ENCODE assay signal across 25 cellular contexts in the genomic region with DNA sequence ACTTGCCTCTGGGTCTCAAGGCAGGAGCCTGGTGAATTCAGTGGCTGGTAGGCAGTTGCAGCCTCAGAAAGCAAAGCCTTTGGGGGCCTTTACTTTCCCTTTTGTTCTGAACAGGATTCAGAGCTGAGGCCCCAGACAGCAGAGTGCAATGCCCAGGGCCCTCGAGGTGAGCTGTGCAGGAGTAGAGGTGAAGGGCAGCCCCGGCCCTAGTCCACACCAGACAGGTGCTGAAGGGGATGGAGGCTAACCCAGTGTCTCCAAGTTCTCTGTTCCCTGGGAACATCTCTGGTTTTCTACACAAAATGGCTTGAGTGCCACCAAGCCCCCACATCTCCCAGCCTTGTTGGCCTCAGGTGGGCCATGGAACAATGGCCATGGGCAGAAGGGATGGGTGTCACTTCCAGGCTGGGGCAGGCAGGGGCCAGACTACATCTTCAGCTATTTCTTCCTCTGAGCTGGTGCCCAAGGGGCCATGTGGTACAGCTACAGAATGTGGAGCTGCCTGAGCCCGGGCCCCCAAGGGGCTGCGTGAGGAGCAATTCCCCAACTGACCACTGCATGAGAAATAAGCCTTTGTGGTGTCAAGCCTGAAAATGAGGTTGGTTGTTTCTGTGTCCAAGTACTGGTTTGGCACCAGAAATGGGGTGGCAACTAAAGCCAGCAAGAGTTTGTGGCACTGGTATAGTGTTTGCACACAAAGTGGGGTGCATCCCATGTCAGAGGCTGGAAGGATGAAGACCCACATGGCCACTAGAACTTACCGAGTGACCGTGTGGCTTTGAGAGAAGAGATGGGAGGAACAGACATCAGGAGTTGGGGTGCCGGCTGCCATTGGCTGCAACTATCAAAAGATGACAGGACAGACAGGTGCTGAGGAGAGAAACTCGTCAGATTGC. TPM values are rescaled to one million over a fixed set of nuclear protein-coding genes. Genes with fewer than 3 reads are reported as not detected.
A peak's percentile ranks its signal among the peaks of the same experiment; 100 is the strongest.
DNase-seq lines count a peak whose midpoint lies in the region; ATAC-seq, FAIRE-seq and TF ChIP-seq lines count a peak whose summit lies in the region.
"Had no signal": no experiment of that assay in that cellular context is flagged by ENCODE, and none has a peak within 500 bp of the region (broad histone marks: within the 10 kb centered on the region; RNA-seq: fewer than 3 reads in every experiment).

No MANE protein-coding gene starts in this region.

- CTCF ChIA-PET in activated CD4-positive, alpha-beta memory T cell treated with anti-CD3 and anti-CD28 coated beads, Interleukin-2, amount 10 ng/mL, durations not matched to agents 7 days and 5 days (lab: Charles Lee) = interaction anchor here (0.9 kb wide), 1 partner anchor 12 kb away, joined by 4 read pairs; no protein-coding TSS in a partner anchor
- CTCF ChIA-PET in activated CD4-positive, alpha-beta memory T cell treated with anti-CD3 and anti-CD28 coated beads for 36 hours (lab: Charles Lee) = interaction anchor here (0.6 kb wide), 1 partner anchor 156 kb away, joined by 3 read pairs; no protein-coding TSS in a partner anchor

- POLR2A ChIA-PET in activated CD4-positive, alpha-beta memory T cell treated with anti-CD3 and anti-CD28 coated beads, Interleukin-2, amount 10 ng/mL, durations not matched to agents 7 days and 5 days (lab: Charles Lee) = no interaction called here
- POLR2A ChIA-PET in activated CD4-positive, alpha-beta memory T cell treated with anti-CD3 and anti-CD28 coated beads for 36 hours (lab: Charles Lee) = no interaction called here
- POLR2A ChIA-PET in activated naive CD8-positive, alpha-beta T cell treated with anti-CD3 and anti-CD28 coated beads, Interleukin-2, amount 10 ng/mL, durations not matched to agents 7 days and 5 days (lab: Charles Lee) = no interaction called here

- no peak overlapping the region for H3K4me3 ChIP-seq in sigmoid colon
- H3K4me3 ChIP-seq: esophagus squamous epithelium, skin epidermis, tibial nerve had no signal

- no peak for FAIRE-seq in GM12891 (lab: Jason Lieb, UNC)
- no peak for FAIRE-seq in D721Med (lab: Jason Lieb, UNC)
- FAIRE-seq: GM19239 had no signal

- TF ChIP-seq POLR2A in GM12891 (IDR thresholded peaks at IDR 0.05; ENCODE audit: low read depth, low read length) (no peak), sigmoid colon (IDR thresholded peaks at IDR 0.05) (no peak)

- 91% methylated on average over 8 of the region's 8 CpGs for WGBS in sigmoid colon, 2 donors

- H3K9me3 ChIP-seq in sigmoid colon = peaks cover 0 to 11% (median 0%) of the 10 kb centered on the region in 4 donors

- H3K27ac ChIP-seq in sigmoid colon = no peak overlapping the region
- H3K27ac ChIP-seq: esophagus squamous epithelium, skin epidermis, tibial nerve had no signal

- H3K36me3 ChIP-seq in sigmoid colon = no peaks in the 10 kb centered on the region
- H3K36me3 ChIP-seq: esophagus squamous epithelium, tibial nerve had no signal

- peaks cover 12% of the 10 kb centered on the region for H3K4me1 Mint-ChIP-seq in activated CD4-positive, alpha-beta memory T cell treated with anti-CD3 and anti-CD28 coated beads, Interleukin-2, amount 10 ng/mL, durations not matched to agents 7 days and 5 days
- H3K4me1 Mint-ChIP-seq in activated CD4-positive, alpha-beta memory T cell treated with anti-CD3 and anti-CD28 coated beads for 36 hours (ENCODE audit: low read depth) = peaks cover 16% of the 10 kb centered on the region
- peaks cover 8% of the 10 kb centered on the region for H3K4me1 Mint-ChIP-seq in activated naive CD8-positive, alpha-beta T cell treated with anti-CD3 and anti-CD28 coated beads, Interleukin-2, amount 10 ng/mL, durations not matched to agents 7 days and 5 days
- H3K4me1 Mint-ChIP-seq: activated B cell treated with CpG ODN at 0.5 μM for 24 hours, mesothelial cell of epicardium had no signal

- DNase-seq in activated CD4-positive, alpha-beta memory T cell treated with anti-CD3 and anti-CD28 coated beads, Interleukin-2, amount 10 ng/mL, durations not matched to agents 7 days and 5 days = peak; percentile 11
- no peak for DNase-seq in activated CD4-positive, alpha-beta memory T cell treated with anti-CD3 and anti-CD28 coated beads for 36 hours
- DNase-seq in GM12891 (ENCODE audit: insufficient read length, low spot score) = peak; percentile 7
- DNase-seq in activated naive CD8-positive, alpha-beta T cell treated with anti-CD3 and anti-CD28 coated beads, Interleukin-2, amount 10 ng/mL, durations not matched to agents 7 days and 5 days = no peak
- peak; percentile 35 for DNase-seq in sigmoid colon
- no peak for DNase-seq in D721Med (ENCODE audit: insufficient read length, low spot score)
- no peak for DNase-seq in omental fat pad (ENCODE audit: low spot score)
- DNase-seq: activated gamma-delta T cell, Calu3, esophagus squamous epithelium, GDM1, HFFc6, NCI-H748 treated with DMSO at 0.1 percent for 48 hours, nucleus accumbens, SW 1271 had no signal

- intact Hi-C loops in activated CD4-positive, alpha-beta memory T cell treated with anti-CD3 and anti-CD28 coated beads for 36 hours (cut with micrococcal nuclease) = no loop called here
- intact Hi-C loops in sigmoid colon (cut with DNase I) = no loop called here

- no peaks in the 10 kb centered on the region for H3K27me3 Mint-ChIP-seq in activated CD4-positive, alpha-beta memory T cell treated with anti-CD3 and anti-CD28 coated beads, Interleukin-2, amount 10 ng/mL, durations not matched to agents 7 days and 5 days
- no peaks in the 10 kb centered on the region for H3K27me3 Mint-ChIP-seq in activated CD4-positive, alpha-beta memory T cell treated with anti-CD3 and anti-CD28 coated beads for 36 hours
- H3K27me3 Mint-ChIP-seq in activated naive CD8-positive, alpha-beta T cell treated with anti-CD3 and anti-CD28 coated beads, Interleukin-2, amount 10 ng/mL, durations not matched to agents 7 days and 5 days = no peaks in the 10 kb centered on the region
- H3K27me3 Mint-ChIP-seq: activated B cell treated with CpG ODN at 0.5 μM for 24 hours had no signal

- no peak overlapping the region for H3K4me3 Mint-ChIP-seq in activated CD4-positive, alpha-beta memory T cell treated with anti-CD3 and anti-CD28 coated beads, Interleukin-2, amount 10 ng/mL, durations not matched to agents 7 days and 5 days
- no peak overlapping the region for H3K4me3 Mint-ChIP-seq in activated CD4-positive, alpha-beta memory T cell treated with anti-CD3 and anti-CD28 coated beads for 36 hours
- no peak overlapping the region for H3K4me3 Mint-ChIP-seq in activated naive CD8-positive, alpha-beta T cell treated with anti-CD3 and anti-CD28 coated beads, Interleukin-2, amount 10 ng/mL, durations not matched to agents 7 days and 5 days
- H3K4me3 Mint-ChIP-seq: activated B cell treated with CpG ODN at 0.5 μM for 24 hours, HFFc6, IgD-negative memory B cell, mesothelial cell of epicardium had no signal

- H3K27me3 ChIP-seq in sigmoid colon = no peaks in the 10 kb centered on the region
- H3K27me3 ChIP-seq: tibial nerve had no signal

- ATAC-seq in activated naive CD8-positive, alpha-beta T cell treated with anti-CD3 and anti-CD28 coated beads, Interleukin-2, amount 10 ng/mL, durations not matched to agents 7 days and 5 days (ENCODE audit: low read depth) = no peak
- no peak for ATAC-seq in HG02852 (IDR thresholded peaks at IDR 0.05; ENCODE audit: unreplicated experiment)
- no peak for ATAC-seq in omental fat pad (ENCODE audit: low FRiP score)
- ATAC-seq: Panc1 had no signal

- H3K36me3 Mint-ChIP-seq in activated CD4-positive, alpha-beta memory T cell treated with anti-CD3 and anti-CD28 coated beads, Interleukin-2, amount 10 ng/mL, durations not matched to agents 7 days and 5 days (ENCODE audit: low read depth) = peaks cover 3% of the 10 kb centered on the region
- no peaks in the 10 kb centered on the region for H3K36me3 Mint-ChIP-seq in activated CD4-positive, alpha-beta memory T cell treated with anti-CD3 and anti-CD28 coated beads for 36 hours
- no peaks in the 10 kb centered on the region for H3K36me3 Mint-ChIP-seq in activated naive CD8-positive, alpha-beta T cell treated with anti-CD3 and anti-CD28 coated beads, Interleukin-2, amount 10 ng/mL, durations not matched to agents 7 days and 5 days
- H3K36me3 Mint-ChIP-seq: IgD-negative memory B cell, mesothelial cell of epicardium had no signal

- no peak for TF ChIP-seq EP300 in sigmoid colon (IDR thresholded peaks at IDR 0.05)

- H3K27ac Mint-ChIP-seq in activated CD4-positive, alpha-beta memory T cell treated with anti-CD3 and anti-CD28 coated beads, Interleukin-2, amount 10 ng/mL, durations not matched to agents 7 days and 5 days = peak overlapping the region; percentile 21
- no peak overlapping the region for H3K27ac Mint-ChIP-seq in activated CD4-positive, alpha-beta memory T cell treated with anti-CD3 and anti-CD28 coated beads for 36 hours
- H3K27ac Mint-ChIP-seq in activated naive CD8-positive, alpha-beta T cell treated with anti-CD3 and anti-CD28 coated beads, Interleukin-2, amount 10 ng/mL, durations not matched to agents 7 days and 5 days = peak overlapping the region; percentile 83
- H3K27ac Mint-ChIP-seq: activated B cell treated with CpG ODN at 0.5 μM for 24 hours, HFFc6, mesothelial cell of epicardium had no signal

- no peaks in the 10 kb centered on the region for H3K4me1 ChIP-seq in sigmoid colon
- H3K4me1 ChIP-seq: esophagus squamous epithelium, tibial nerve had no signal

- H3K9me3 Mint-ChIP-seq in activated CD4-positive, alpha-beta memory T cell treated with anti-CD3 and anti-CD28 coated beads, Interleukin-2, amount 10 ng/mL, durations not matched to agents 7 days and 5 days = peaks cover 12% of the 10 kb centered on the region
- peaks cover 11% of the 10 kb centered on the region for H3K9me3 Mint-ChIP-seq in activated CD4-positive, alpha-beta memory T cell treated with anti-CD3 and anti-CD28 coated beads for 36 hours
- H3K9me3 Mint-ChIP-seq in activated naive CD8-positive, alpha-beta T cell treated with anti-CD3 and anti-CD28 coated beads, Interleukin-2, amount 10 ng/mL, durations not matched to agents 7 days and 5 days = peaks cover 5% of the 10 kb centered on the region

- no peak for TF ChIP-seq CTCF in sigmoid colon (IDR thresholded peaks at IDR 0.05)
- TF ChIP-seq CTCF in D721Med (IDR thresholded peaks at IDR 0.05; ENCODE audit: insufficient read depth, missing control alignments) = no peak
- no peak for TF ChIP-seq CTCF in omental fat pad (IDR thresholded peaks at IDR 0.05)

TF ChIP-seq in GM12891, 5 proteins besides CTCF, POLR2A, EP300 and RAD21 (continues in another document):
- TF ChIP-seq TAF1 (IDR thresholded peaks at IDR 0.05; ENCODE audit: low read depth, low read length) = no peak
- TF ChIP-seq POLR2AphosphoS5 (IDR thresholded peaks at IDR 0.05; ENCODE audit: low read depth, low read length) = no peak
- TF ChIP-seq PAX5 (IDR thresholded peaks at IDR 0.05; ENCODE audit: insufficient read depth, low read length, severe bottlenecking) = no peak

RNA-seq across cellular contexts. Expression of gene BARX1, which starts 57.8 kb away (rescaled TPM):
- total RNA-seq in activated CD4-positive, alpha-beta memory T cell treated with anti-CD3 and anti-CD28 coated beads, Interleukin-2, amount 10 ng/mL, durations not matched to agents 7 days and 5 days = under 1 TPM; 0.20 to 0.28 TPM
- under 1 TPM; 0.43 to 0.44 TPM for total RNA-seq in activated CD4-positive, alpha-beta memory T cell treated with anti-CD3 and anti-CD28 coated beads for 36 hours
- polyA plus RNA-seq in GM12891 (2012; ENCODE audit: low read depth, missing spikeins) = not detected
- 1 to 10 TPM; 1.1 to 1.4 TPM for total RNA-seq in activated naive CD8-positive, alpha-beta T cell treated with anti-CD3 and anti-CD28 coated beads, Interleukin-2, amount 10 ng/mL, durations not matched to agents 7 days and 5 days
- total RNA-seq in sigmoid colon (not detected), omental fat pad (10 to 100 TPM in 3 of 4 donors, not detected in 1; 17.1 to 20.2 (median 20.2) TPM)
- under 1 TPM in 1 of 3 donors, not detected in 2; 0.23 TPM for polyA plus RNA-seq in sigmoid colon
- total RNA-seq: activated B cell treated with CpG ODN at 0.5 μM for 24 hours, Calu3, dermis microvascular lymphatic vessel endothelial cell, esophagus squamous epithelium, HFFc6, kidney epithelial cell, mesothelial cell of epicardium, tibial nerve had no signal

Comparison
In these comparisons a context has a peak if more than half of its experiments do, and no peak if none do; other contexts are left out.
1. DNase-seq: peak in activated CD4-positive, alpha-beta memory T cell treated with anti-CD3 and anti-CD28 coated beads, Interleukin-2, amount 10 ng/mL, durations not matched to agents 7 days and 5 days (single experiment), GM12891 (single experiment) and sigmoid colon (single experiment); none in activated CD4-positive, alpha-beta memory T cell treated with anti-CD3 and anti-CD28 coated beads for 36 hours (single experiment), activated naive CD8-positive, alpha-beta T cell treated with anti-CD3 and anti-CD28 coated beads, Interleukin-2, amount 10 ng/mL, durations not matched to agents 7 days and 5 days (single experiment), D721Med (single experiment) and omental fat pad (single experiment).